16 cellular contexts compared by ENCODE assay signal in genomic region chr12:3136641-3137267, GRCh38. TPM values are rescaled to one million over a fixed set of nuclear protein-coding genes. Genes with fewer than 3 reads are reported as not detected.
DNase-seq lines count a peak whose midpoint lies in the region; ATAC-seq and TF ChIP-seq lines count a peak whose summit lies in the region.
"Had no signal": no experiment of that assay in that cellular context is flagged by ENCODE, and none has a peak within 500 bp of the region (broad histone marks: within the 10 kb centered on the region; RNA-seq: fewer than 3 reads in every experiment).

No MANE protein-coding gene starts in this region.

- H3K4me1 Mint-ChIP-seq in H9 = peaks cover 38 to 56% of the 10 kb centered on the region in 2 experiments
- H3K4me1 Mint-ChIP-seq in chondrocyte (ENCODE audit: low read depth) = peaks cover 65% of the 10 kb centered on the region
- peaks cover 84% of the 10 kb centered on the region for H3K4me1 Mint-ChIP-seq in nephron
- H3K4me1 Mint-ChIP-seq: B cell had no signal

- H3K79me2 ChIP-seq in H9 (ENCODE audit: insufficient read depth, low read length) = no peaks in the 10 kb centered on the region

- no peak overlapping the region for H3K9ac ChIP-seq in H9 (ENCODE audit: extremely low read depth, insufficient read length, low read length)

- H3K27ac ChIP-seq in H9 (ENCODE audit: insufficient read length, low read depth, low read length) (no peak overlapping the region), upper lobe of right lung (peak overlapping the region; percentile 11)
- H3K27ac ChIP-seq: RWPE1, SJSA1 had no signal

- H3K36me3 ChIP-seq in upper lobe of right lung = no peaks in the 10 kb centered on the region
- H3K36me3 ChIP-seq: SJSA1 had no signal

- H3K23me2 ChIP-seq in H9 (ENCODE audit: insufficient read length, low read depth, low read length, poor library complexity, severe bottlenecking) = no peaks in the 10 kb centered on the region

- peaks cover 3% of the 10 kb centered on the region for H3K27me3 Mint-ChIP-seq in H9 (ENCODE audit: low read depth)
- H3K27me3 Mint-ChIP-seq in chondrocyte (ENCODE audit: low read depth) = no peaks in the 10 kb centered on the region
- H3K27me3 Mint-ChIP-seq in nephron (ENCODE audit: low read depth) = no peaks in the 10 kb centered on the region

- no peak overlapping the region for H3K27ac Mint-ChIP-seq in H9
- H3K27ac Mint-ChIP-seq in chondrocyte (ENCODE audit: unreplicated experiment) = no peak overlapping the region
- H3K27ac Mint-ChIP-seq in nephron = peak overlapping the region in 2 of 3 experiments; percentile 36 to 73
- H3K27ac Mint-ChIP-seq: B cell; CD4-positive, alpha-beta memory T cell had no signal

- H3K14ac ChIP-seq in H9 (ENCODE audit: insufficient read depth, low read length) = no peak overlapping the region

- H4K20me1 ChIP-seq in H9 (ENCODE audit: control insufficient read depth, insufficient read depth, insufficient read length) = no peaks in the 10 kb centered on the region

- no peak overlapping the region for H3K4ac ChIP-seq in H9 (ENCODE audit: low read depth, low read length)

- H4K8ac ChIP-seq in H9 (replicated peaks; ENCODE audit: insufficient read length, low read depth, low read length) = no peak overlapping the region

- H3K4me1 ChIP-seq in H9 (ENCODE audit: insufficient read depth, low read length) = no peaks in the 10 kb centered on the region
- H3K4me1 ChIP-seq in upper lobe of right lung = peaks cover 45% of the 10 kb centered on the region

- H3K4me3 Mint-ChIP-seq in H9 = no peak overlapping the region
- no peak overlapping the region for H3K4me3 Mint-ChIP-seq in chondrocyte (ENCODE audit: unreplicated experiment)
- no peak overlapping the region for H3K4me3 Mint-ChIP-seq in nephron
- H3K4me3 Mint-ChIP-seq: B cell; CD4-positive, alpha-beta memory T cell had no signal

- no peak overlapping the region for H2BK15ac ChIP-seq in H9 (ENCODE audit: low read depth, low read length)

- no peak overlapping the region for H3K4me2 ChIP-seq in H9 (ENCODE audit: insufficient read depth, insufficient read length, low read length)

- ATAC-seq in upper lobe of right lung (no peak), HG02623 (IDR thresholded peaks at IDR 0.05; ENCODE audit: unreplicated experiment) (no peak)

- H3K9me3 ChIP-seq in H9 (ENCODE audit: control insufficient read depth, low read depth, low read length) (no peaks in the 10 kb centered on the region), upper lobe of right lung (no peaks in the 10 kb centered on the region)
- H3K9me3 ChIP-seq: SJSA1 had no signal

- H2BK120ac ChIP-seq in H9 (ENCODE audit: low read depth, low read length, poor library complexity, severe bottlenecking) = no peak overlapping the region

- no peak overlapping the region for H3K23ac ChIP-seq in H9 (ENCODE audit: insufficient read length, low read depth, low read length)

- no peaks in the 10 kb centered on the region for H3K27me3 ChIP-seq in H9 (ENCODE audit: insufficient read depth, low read length)
- H3K27me3 ChIP-seq in upper lobe of right lung = no peaks in the 10 kb centered on the region
- H3K27me3 ChIP-seq: SJSA1 had no signal

- no peak overlapping the region for H4K5ac ChIP-seq in H9 (ENCODE audit: insufficient read length, low read depth, low read length)

- H3T11ph ChIP-seq in H9 (ENCODE audit: low read length) = no peak overlapping the region

- H3K9me3 Mint-ChIP-seq in H9 (no peaks in the 10 kb centered on the region), chondrocyte (ENCODE audit: low read depth) (no peaks in the 10 kb centered on the region), nephron (no peaks in the 10 kb centered on the region)
- H3K9me3 Mint-ChIP-seq: CD4-positive, alpha-beta memory T cell had no signal

- TF ChIP-seq CTCF in H9 (conservative IDR thresholded peaks at IDR 0.05) (no peak), chondrocyte (IDR thresholded peaks at IDR 0.05) (no peak), nephron (IDR thresholded peaks at IDR 0.05; ENCODE audit: unreplicated experiment in 3 of 3) (no peak), upper lobe of right lung (IDR thresholded peaks at IDR 0.05) (no peak), lower leg skin (IDR thresholded peaks at IDR 0.05) (no peak)

- H3K18ac ChIP-seq in H9 (ENCODE audit: insufficient read length, low read depth, low read length) = no peak overlapping the region

- no CpG with 5 or more reads among the region's 12 CpGs for WGBS in H9 (ENCODE audit: extremely low coverage, insufficient read length, low lambda C conversion rate)
- 90 to 92% methylated on average over 11 to 12 of the region's 12 CpGs for WGBS in lower leg skin, 2 donors

- H2BK12ac ChIP-seq in H9 (ENCODE audit: insufficient read length, low read depth, low read length) = no peak overlapping the region

- H3K79me1 ChIP-seq in H9 (ENCODE audit: insufficient read depth, low read depth, low read length, poor library complexity, severe bottlenecking) = no peaks in the 10 kb centered on the region

- H2AFZ ChIP-seq in H9 (ENCODE audit: low read length) = no peak overlapping the region

- H3K36me3 Mint-ChIP-seq in H9 (ENCODE audit: insufficient read depth in 1 of 3, low read depth in 3 of 3) (no peaks in the 10 kb centered on the region; a peak in 1 of 7 replicates), chondrocyte (ENCODE audit: low read depth) (no peaks in the 10 kb centered on the region), nephron (ENCODE audit: low read depth) (no peaks in the 10 kb centered on the region)
- H3K36me3 Mint-ChIP-seq: CD4-positive, alpha-beta memory T cell had no signal

- H4K91ac ChIP-seq in H9 (ENCODE audit: insufficient read length, low read depth, low read length) = no peak overlapping the region

- TF ChIP-seq POLR2A in lower leg skin (IDR thresholded peaks at IDR 0.05) = no peak

- no peak overlapping the region for H2BK20ac ChIP-seq in H9 (ENCODE audit: low read depth, low read length, poor library complexity, severe bottlenecking)

- H3K4me3 ChIP-seq in upper lobe of right lung (no peak overlapping the region), lower leg skin (ENCODE audit: low read depth, poor library complexity, severe bottlenecking) (no peak overlapping the region)
- H3K4me3 ChIP-seq: SJSA1 had no signal

- intact Hi-C loops in upper lobe of right lung (cut with DNase I) = loop anchor here (5.0 kb wide), 2 partner anchors 66 to 136 kb away; no protein-coding TSS in a partner anchor
- intact Hi-C loops in lower leg skin (cut with DNase I; ENCODE audit: low total_unique reads) = loop anchor here (5.0 to 10.0 kb wide), 2 partner anchors 58 to 141 kb away; no protein-coding TSS in a partner anchor

- no peak overlapping the region for H2AK5ac ChIP-seq in H9 (ENCODE audit: insufficient read length, low read length)

- peak; percentile 26 for DNase-seq in H9
- DNase-seq in chondrocyte (ENCODE audit: low spot score) = peak; percentile 60
- DNase-seq in upper lobe of right lung = no peak
- DNase-seq in NCI-H2171 (lab: John Stamatoyannopoulos, UW) = no peak
- DNase-seq in lower leg skin (ENCODE audit: low spot score in 2 of 2) = no peak
- DNase-seq: Calu3; CD4-positive, alpha-beta memory T cell; KG1; NCI-H1417 treated with DMSO at 0.1 percent for 48 hours; NCI-H1930; NK-92 treated with Interleukin-12 subunit alpha and Interleukin-12 subunit beta, amount 100 ng/mL, for 24 hours had no signal

- H3K56ac ChIP-seq in H9 (ENCODE audit: insufficient read length, low read depth, low read length) = no peak overlapping the region

- H2BK5ac ChIP-seq in H9 (ENCODE audit: insufficient read length, low read length) = no peak overlapping the region

RNA-seq across cellular contexts. Expression of gene TSPAN9, which starts 59.6 kb away (rescaled TPM):
- 16.8 and 19.0 TPM in 2 replicates for total RNA-seq in H9 (2021)
- 50.4 to 98.1 TPM (median 54.4 TPM) in 3 replicates for total RNA-seq in chondrocyte
- total RNA-seq in upper lobe of right lung = 81.2 TPM
- total RNA-seq in lower leg skin = 10 to 100 TPM; 27.9 to 49.1 (median 42.0) TPM

Comparison
In these comparisons a context has a peak if more than half of its experiments do, and no peak if none do; other contexts are left out.
1. DNase-seq: peak in H9 (single experiment) and chondrocyte (single experiment); none in upper lobe of right lung (single experiment), NCI-H2171 (single experiment) and lower leg skin (0 of 2).
2. H3K27ac Mint-ChIP-seq: peak in nephron (2 of 3); none in H9 (0 of 3) and chondrocyte (single experiment).